Comparison of ENCODE assay signal across 1 cellular context in genomic region chr17:60355663-60356594, GRCh38.
TF ChIP-seq lines count a peak whose summit lies in the region.

No MANE protein-coding gene starts in this region.

TF ChIP-seq in K562, 482 proteins besides CTCF, POLR2A, EP300 and RAD21 (continued from another document):
- 0 out of 2 replicates have a peak, but pooled peaks have one; percentile 41 for TF ChIP-seq ZNF3 (CRISPR knock-in tag; IDR thresholded peaks at IDR 0.05)
- peak in 1 of 3 experiments; percentile 78; a peak in 1 of 6 replicates for TF ChIP-seq ZBTB11 (CRISPR knock-in tag; IDR thresholded peaks at IDR 0.05)
- TF ChIP-seq XRCC5 (IDR thresholded peaks at IDR 0.05; ENCODE audit: low read depth, low read length), result no peak
- TF ChIP-seq PKNOX1 (IDR thresholded peaks at IDR 0.05), result peak; percentile 96
- TF ChIP-seq COPS2 (conservative IDR thresholded peaks at IDR 0.05), result no peak
- no peak for TF ChIP-seq GATAD2A (IDR thresholded peaks at IDR 0.05)
- no peak for TF ChIP-seq CREM (IDR thresholded peaks at IDR 0.05; ENCODE audit: low read depth)
- no peak for TF ChIP-seq THRAP3 (IDR thresholded peaks at IDR 0.05; ENCODE audit: borderline replicate concordance)
- no peak for TF ChIP-seq PHF21A (IDR thresholded peaks at IDR 0.05; ENCODE audit: borderline replicate concordance, low read depth)
- peak in 1 of 2 experiments; percentile 31; a peak in 1 of 4 replicates for TF ChIP-seq KDM1A (IDR thresholded peaks at IDR 0.05)
- peak; percentile 67; the same call in 1 of the 2 replicates for TF ChIP-seq BCOR (IDR thresholded peaks at IDR 0.05)
- peak; percentile 65; the same call in 1 of the 2 replicates for TF ChIP-seq SMARCA5 (IDR thresholded peaks at IDR 0.05)
- TF ChIP-seq HMBOX1 (IDR thresholded peaks at IDR 0.05), result peak; percentile 49
- peak; percentile 96 for TF ChIP-seq ZNF384 (IDR thresholded peaks at IDR 0.05; ENCODE audit: low read depth, low read length)
- peak; percentile 36 for TF ChIP-seq RBM25 (IDR thresholded peaks at IDR 0.05; ENCODE audit: low read depth, low read length, severe bottlenecking)
- 0 out of 2 replicates have a peak, but pooled peaks have one; percentile 38 for TF ChIP-seq ADNP (tag; IDR thresholded peaks at IDR 0.05)
- TF ChIP-seq PBX2 (CRISPR knock-in tag; IDR thresholded peaks at IDR 0.05; ENCODE audit: low read depth), result peak; percentile 29; the same call in 1 of the 2 replicates
- peak; percentile 84 for TF ChIP-seq PBX2 (tag; conservative IDR thresholded peaks at IDR 0.05; ENCODE audit: low read depth)
- TF ChIP-seq MXD1 (CRISPR knock-in tag; IDR thresholded peaks at IDR 0.05; ENCODE audit: borderline replicate concordance, poor library complexity, severe bottlenecking), result no peak
- TF ChIP-seq KLF10 (CRISPR knock-in tag; IDR thresholded peaks at IDR 0.05), result no peak
- TF ChIP-seq NR1H2 (CRISPR knock-in tag; IDR thresholded peaks at IDR 0.05), result no peak
- TF ChIP-seq ZZZ3 (IDR thresholded peaks at IDR 0.05), result peak; percentile 70; the same call in 1 of the 2 replicates
- TF ChIP-seq ZNF695 (CRISPR knock-in tag; IDR thresholded peaks at IDR 0.05), result no peak
- peak in 2 of 3 experiments; percentile 31 to 73 for TF ChIP-seq YY1 (IDR thresholded peaks at IDR 0.05; ENCODE audit: borderline replicate concordance in 1 of 3, control insufficient read depth in 1 of 3, extremely low read depth in 1 of 3, insufficient read depth in 3 of 3, insufficient read length in 1 of 3, insufficient replicate concordance in 2 of 3, low read depth in 1 of 3, low read length in 2 of 3)
- TF ChIP-seq EWSR1 (IDR thresholded peaks at IDR 0.05; ENCODE audit: borderline replicate concordance, low read depth, partially characterized antibody), result peak; percentile 62
